Comparison of ENCODE assay signal across 11 cellular contexts in the genomic region with DNA sequence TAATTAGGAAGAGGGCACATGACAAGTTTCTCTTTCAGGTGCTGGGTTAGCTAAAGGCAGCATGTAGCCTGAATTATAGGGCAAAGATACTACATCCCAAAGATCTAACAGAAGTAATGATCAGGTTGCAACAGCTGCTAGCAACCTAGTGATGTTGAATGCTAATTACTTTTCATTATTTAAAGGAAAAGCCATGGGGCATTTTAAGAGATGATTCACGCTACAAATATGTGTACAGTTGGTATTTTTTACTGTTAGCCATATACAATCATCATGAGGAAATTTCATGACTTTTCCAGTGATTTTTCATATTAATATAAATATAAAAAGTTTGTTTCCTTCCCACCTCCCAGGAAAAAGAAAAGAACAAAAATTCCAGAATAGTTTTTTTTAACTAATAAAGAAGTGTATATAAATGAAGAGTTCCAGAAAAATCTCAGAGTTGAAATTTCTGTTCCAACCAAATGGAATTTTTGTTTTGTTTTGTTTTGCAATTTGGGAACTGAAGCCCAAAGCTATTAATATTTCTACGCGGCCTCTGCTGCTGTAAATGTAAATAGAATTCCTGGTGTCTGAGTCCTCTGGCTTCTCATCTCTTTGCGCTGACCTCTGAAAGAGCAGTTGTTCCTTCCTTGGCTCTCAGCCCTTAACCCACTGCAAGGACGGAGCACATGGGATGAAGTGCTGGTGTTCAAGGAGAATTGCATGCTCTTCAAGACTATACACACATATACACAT. TPM values are rescaled to one million over a fixed set of nuclear protein-coding genes. Genes with fewer than 3 reads are reported as not detected.
A peak's percentile ranks its signal among the peaks of the same experiment; 100 is the strongest.
DNase-seq lines count a peak whose midpoint lies in the region; ATAC-seq and TF ChIP-seq lines count a peak whose summit lies in the region.
"Had no signal": no experiment of that assay in that cellular context is flagged by ENCODE, and none has a peak within 500 bp of the region (broad histone marks: within the 10 kb centered on the region; RNA-seq: fewer than 3 reads in every experiment).

No MANE protein-coding gene starts in this region.

- peak overlapping the region; percentile 87 for H3K27ac Mint-ChIP-seq in osteocyte (ENCODE audit: unreplicated experiment)
- H3K27ac Mint-ChIP-seq in nephron progenitor cell: no peak overlapping the region
- H3K27ac Mint-ChIP-seq in activated T-helper 17 cell treated with anti-CD3 and anti-CD28 coated beads, Interleukin-2, amount 50 U/mL, for 72 hours: no peak overlapping the region
- H3K27ac Mint-ChIP-seq: dendritic cell treated with granulocyte-macrophage colony-stimulating factor and Interleukin-4, amounts not matched to agents 40 ng/mL and 50 ng/mL, for 4 days had no signal

- no peaks in the 10 kb centered on the region for H3K9me3 ChIP-seq in SJSA1 (replicated peaks)

- H3K9me3 Mint-ChIP-seq in osteocyte (ENCODE audit: unreplicated experiment) (no peaks in the 10 kb centered on the region), nephron progenitor cell (peaks cover 12% of the 10 kb centered on the region)
- H3K9me3 Mint-ChIP-seq in activated T-helper 17 cell treated with anti-CD3 and anti-CD28 coated beads, Interleukin-2, amount 50 U/mL, for 72 hours: peaks cover 7% of the 10 kb centered on the region

- no peaks in the 10 kb centered on the region for H3K27me3 ChIP-seq in SJSA1 (replicated peaks)

- peak; percentile 87 for DNase-seq in AG09319 (ENCODE audit: extremely low read depth, low read depth)
- DNase-seq in SJSA1 (ENCODE audit: low read depth in 1 of 2, low spot score in 2 of 2): peak; percentile 70 to 75
- DNase-seq in fibroblast of pulmonary artery (ENCODE audit: low read depth): peak; percentile 82
- DNase-seq in osteocyte (ENCODE audit: extremely low spot score, unreplicated experiment): no peak
- DNase-seq in nephron progenitor cell: no peak
- no peak for DNase-seq in activated T-cell treated with anti-CD3 and anti-CD28 coated beads, Interleukin-2, amount 50 U/mL, for 48 hours
- no peak for DNase-seq in cerebellar nuclear complex (lab: John Stamatoyannopoulos, UW)
- DNase-seq: activated T-cell treated with anti-CD3 and anti-CD28 coated beads, Interleukin-2, amount 50 U/mL, for 1 hour; stimulated activated CD4-positive, alpha-beta T cell treated with anti-CD3 and anti-CD28 coated beads, Interleukin-15, amount 100 ng/mL, for 24 hours had no signal

- H3K36me3 ChIP-seq in SJSA1: no peaks in the 10 kb centered on the region

- H3K4me3 Mint-ChIP-seq in osteocyte (ENCODE audit: unreplicated experiment): peak overlapping the region; percentile 11
- no peak overlapping the region for H3K4me3 Mint-ChIP-seq in nephron progenitor cell
- H3K4me3 Mint-ChIP-seq in activated T-helper 17 cell treated with anti-CD3 and anti-CD28 coated beads, Interleukin-2, amount 50 U/mL, for 72 hours: no peak overlapping the region
- H3K4me3 Mint-ChIP-seq: dendritic cell treated with granulocyte-macrophage colony-stimulating factor and Interleukin-4, amounts not matched to agents 40 ng/mL and 50 ng/mL, for 4 days had no signal

- ATAC-seq in activated T-helper 17 cell treated with anti-CD3 and anti-CD28 coated beads, Interleukin-2, amount 50 U/mL, for 72 hours (replicated peaks): no peak

- TF ChIP-seq CTCF in AG09319 (IDR thresholded peaks at IDR 0.05; ENCODE audit: low read depth, low read length) (no peak), fibroblast of pulmonary artery (IDR thresholded peaks at IDR 0.05; ENCODE audit: low read length, missing control alignments) (no peak), osteocyte (IDR thresholded peaks at IDR 0.05) (no peak), nephron progenitor cell (IDR thresholded peaks at IDR 0.05) (no peak)

- H3K27me3 Mint-ChIP-seq in osteocyte (ENCODE audit: unreplicated experiment): no peaks in the 10 kb centered on the region
- H3K27me3 Mint-ChIP-seq in nephron progenitor cell (ENCODE audit: low read depth, poor library complexity): peaks cover 9% of the 10 kb centered on the region
- H3K27me3 Mint-ChIP-seq in activated T-helper 17 cell treated with anti-CD3 and anti-CD28 coated beads, Interleukin-2, amount 50 U/mL, for 72 hours: no peaks in the 10 kb centered on the region
- H3K27me3 Mint-ChIP-seq: dendritic cell treated with granulocyte-macrophage colony-stimulating factor and Interleukin-4, amounts not matched to agents 40 ng/mL and 50 ng/mL, for 4 days had no signal

- H3K4me1 ChIP-seq in SJSA1 (replicated peaks): peaks cover 29% of the 10 kb centered on the region

- peaks cover 12% of the 10 kb centered on the region for H3K36me3 Mint-ChIP-seq in osteocyte (ENCODE audit: unreplicated experiment)
- peaks cover 6% of the 10 kb centered on the region for H3K36me3 Mint-ChIP-seq in nephron progenitor cell (ENCODE audit: low read depth)
- H3K36me3 Mint-ChIP-seq in activated T-helper 17 cell treated with anti-CD3 and anti-CD28 coated beads, Interleukin-2, amount 50 U/mL, for 72 hours (ENCODE audit: low read depth): no peaks in the 10 kb centered on the region

- H3K4me3 ChIP-seq in SJSA1 (no peak overlapping the region), fibroblast of pulmonary artery (replicated peaks; ENCODE audit: low read depth, low read length) (no peak overlapping the region)

- peaks cover 52% of the 10 kb centered on the region for H3K4me1 Mint-ChIP-seq in osteocyte (ENCODE audit: unreplicated experiment)
- H3K4me1 Mint-ChIP-seq in nephron progenitor cell: no peaks in the 10 kb centered on the region
- H3K4me1 Mint-ChIP-seq in activated T-helper 17 cell treated with anti-CD3 and anti-CD28 coated beads, Interleukin-2, amount 50 U/mL, for 72 hours: peaks cover 5% of the 10 kb centered on the region

- peak overlapping the region; percentile 87 for H3K27ac ChIP-seq in SJSA1

RNA-seq across cellular contexts. Expression of gene NEK10, which starts 42.8 kb away (rescaled TPM):
- total RNA-seq in SJSA1 (2014; rRNA removed; shearing (Covaris generic)): 1.8 and 1.9 TPM in 2 replicates
- total RNA-seq in osteocyte: 6.8 and 10.1 TPM in 2 replicates
- 1 to 10 TPM in 1 of 2 donors, under 1 TPM in 1; 0.61 to 1.6 TPM for total RNA-seq in activated T-helper 17 cell treated with anti-CD3 and anti-CD28 coated beads, Interleukin-2, amount 50 U/mL, for 72 hours

Comparison
In these comparisons a context has a peak if more than half of its experiments do, and no peak if none do; other contexts are left out.
1. DNase-seq: peak in AG09319 (single experiment), SJSA1 (2 of 2) and fibroblast of pulmonary artery (single experiment); none in osteocyte (single experiment), nephron progenitor cell (single experiment), activated T-cell treated with anti-CD3 and anti-CD28 coated beads, Interleukin-2, amount 50 U/mL, for 48 hours (0 of 2) and cerebellar nuclear complex (0 of 2).